In the genomic region with DNA sequence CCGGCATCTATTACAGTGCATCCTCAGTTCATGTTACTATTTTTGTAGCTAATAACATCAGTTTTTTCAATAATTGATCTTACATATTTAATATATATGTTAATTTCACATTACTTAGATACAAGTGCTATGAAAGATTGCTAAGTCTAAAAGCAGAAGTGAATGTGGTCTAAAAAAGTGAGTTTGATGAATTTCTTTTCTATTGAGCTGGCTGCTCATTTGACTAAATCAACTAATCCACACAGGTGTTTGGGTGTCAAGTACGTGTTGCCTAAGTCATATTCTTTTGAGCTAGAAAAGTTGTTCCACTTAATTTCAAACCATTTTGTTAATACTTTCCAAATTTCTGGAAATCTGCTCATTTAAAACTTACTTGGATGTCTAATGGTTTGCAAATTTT, we compare ENCODE assay signal across 18 cellular contexts. TPM values are rescaled to one million over a fixed set of nuclear protein-coding genes. Genes with fewer than 3 reads are reported as not detected.
DNase-seq lines count a peak whose midpoint lies in the region; ATAC-seq, FAIRE-seq and TF ChIP-seq lines count a peak whose summit lies in the region.
"Had no signal": no experiment of that assay in that cellular context is flagged by ENCODE, and none has a peak within 500 bp of the region (broad histone marks: within the 10 kb centered on the region; RNA-seq: fewer than 3 reads in every experiment).

No MANE protein-coding gene starts in this region.

- H3K27me3 ChIP-seq in BLaER1 treated with 17β-estradiol and CSF1 and Interleukin-3, amounts not matched to agents 10 nM and 100 nM = no peaks in the 10 kb centered on the region
- no peaks in the 10 kb centered on the region for H3K27me3 ChIP-seq in spleen (replicated peaks in 1 of 7)
- no peaks in the 10 kb centered on the region for H3K27me3 ChIP-seq in MG63
- H3K27me3 ChIP-seq: BE2C had no signal

- peaks cover 0 to 2% (median 0%) of the 10 kb centered on the region in 3 donors for H3K9me3 Mint-ChIP-seq in IgD-negative memory B cell
- H3K9me3 Mint-ChIP-seq: CD8-positive, alpha-beta memory T cell had no signal

- H3K4me1 ChIP-seq in BLaER1 treated with 17β-estradiol and CSF1 and Interleukin-3, amounts not matched to agents 10 nM and 100 nM = peaks cover 14 to 57% (median 51%) of the 10 kb centered on the region in 10 experiments
- peaks cover 80% of the 10 kb centered on the region for H3K4me1 ChIP-seq in OCI-LY7 (ENCODE audit: insufficient read depth, low read length, poor library complexity, severe bottlenecking)
- peaks cover 4 to 56% (median 33%) of the 10 kb centered on the region in 6 donors for H3K4me1 ChIP-seq in spleen

- DNase-seq in OCI-LY7 (ENCODE audit: low spot score) (peak; percentile 87), spleen (no peak), MG63 (no peak), urothelium cell line (ENCODE audit: low spot score) (no peak)
- DNase-seq: BE2C; CD8-positive, alpha-beta memory T cell; DMS 273 treated with DMSO at 0.1 percent for 48 hours; GM23248; KBM-7; NCI-H1417; NCI-H1930; NCI-H2171 treated with DMSO at 0.1 percent for 48 hours; PC-9; T-helper 1 cell had no signal

- H3K9me3 ChIP-seq in BLaER1 treated with 17β-estradiol and CSF1 and Interleukin-3, amounts not matched to agents 10 nM and 100 nM (replicated peaks in 1 of 11) = peaks cover 0 to 9% (median 5%) of the 10 kb centered on the region in 11 experiments; a peak in 7 of 22 replicates
- H3K9me3 ChIP-seq in OCI-LY7 (ENCODE audit: low read length) (peaks cover 6% of the 10 kb centered on the region; the same call in 1 of the 2 replicates), spleen (no peaks in the 10 kb centered on the region), MG63 (peaks cover 3% of the 10 kb centered on the region)
- H3K9me3 ChIP-seq: BE2C had no signal

- H3K4me3 ChIP-seq in BLaER1 treated with 17β-estradiol and CSF1 and Interleukin-3, amounts not matched to agents 10 nM and 100 nM = no peak overlapping the region
- H3K4me3 ChIP-seq in OCI-LY7 (ENCODE audit: low read depth, low read length, poor library complexity, severe bottlenecking) (peak overlapping the region; percentile 26), spleen (no peak overlapping the region), MG63 (no peak overlapping the region)
- H3K4me3 ChIP-seq: GM23248, PC-9 had no signal

- no peak for FAIRE-seq in urothelium cell line (lab: Jason Lieb, UNC)

- H4K20me1 ChIP-seq in BLaER1 treated with 17β-estradiol and CSF1 and Interleukin-3, amounts not matched to agents 10 nM and 100 nM = no peaks in the 10 kb centered on the region
- no peaks in the 10 kb centered on the region for H4K20me1 ChIP-seq in OCI-LY7 (ENCODE audit: insufficient read depth, low read length)

- no peaks in the 10 kb centered on the region for H3K36me3 ChIP-seq in BLaER1 treated with 17β-estradiol and CSF1 and Interleukin-3, amounts not matched to agents 10 nM and 100 nM
- no peaks in the 10 kb centered on the region for H3K36me3 ChIP-seq in OCI-LY7 (ENCODE audit: insufficient read depth, low read length)
- H3K36me3 ChIP-seq in spleen = no peaks in the 10 kb centered on the region
- no peaks in the 10 kb centered on the region for H3K36me3 ChIP-seq in MG63
- H3K36me3 ChIP-seq: BE2C had no signal

- H3K9ac ChIP-seq in BLaER1 treated with 17β-estradiol and CSF1 and Interleukin-3, amounts not matched to agents 10 nM and 100 nM = no peak overlapping the region
- H3K9ac ChIP-seq: GM23248 had no signal

- no peaks in the 10 kb centered on the region for H3K27me3 Mint-ChIP-seq in IgD-negative memory B cell

- peaks cover 6% of the 10 kb centered on the region for H3K36me3 Mint-ChIP-seq in IgD-negative memory B cell

- H3K79me2 ChIP-seq in OCI-LY7 (ENCODE audit: insufficient read depth, low read depth, low read length) = no peaks in the 10 kb centered on the region

- WGBS in spleen, 5 donors = 28 to 52% (median 43%) methylated on average over 2 of the region's 2 CpGs

- BruUV-seq in OCI-LY7 (replicated peaks; lab: Mats Ljungman, UMichigan) = no TSS peak

- POLR2A ChIA-PET in OCI-LY7 (lab: Charles Lee) = interaction anchor here (0.6 to 7.5 kb wide), 20 partner anchors 8 to 1826 kb away, joined by 3 to 76 read pairs (median 4); partner anchors contain the start of gene EZR

- H3K9me2 ChIP-seq in OCI-LY7 (ENCODE audit: insufficient read depth, low read length) = no peaks in the 10 kb centered on the region; the same call in 1 of the 2 replicates

- no peak for ATAC-seq in GM18502 (IDR thresholded peaks at IDR 0.05; ENCODE audit: poor library complexity, unreplicated experiment)

- peak overlapping the region in 2 of 11 experiments; percentile 5 to 100; a peak in 2 of 22 replicates for H3K27ac ChIP-seq in BLaER1 treated with 17β-estradiol and CSF1 and Interleukin-3, amounts not matched to agents 10 nM and 100 nM
- H3K27ac ChIP-seq in OCI-LY7 (ENCODE audit: low read depth, low read length, poor library complexity, severe bottlenecking) (peak overlapping the region; percentile 96), spleen (peak overlapping the region in 5 of 8 donors; percentile 60 to 97 (median 91))
- H3K27ac ChIP-seq: GM23248, HL-60 had no signal

- peak overlapping the region; percentile 31; the same call in 1 of the 2 replicates for H2AFZ ChIP-seq in OCI-LY7 (ENCODE audit: low read length)
- H2AFZ ChIP-seq: GM23248, PC-9 had no signal

- TF ChIP-seq POLR2A in spleen (IDR thresholded peaks at IDR 0.05) = no peak

- peak overlapping the region in 3 of 4 donors; percentile 56 to 73 (median 68) for H3K4me3 Mint-ChIP-seq in IgD-negative memory B cell
- H3K4me3 Mint-ChIP-seq: CD8-positive, alpha-beta memory T cell had no signal

- intact Hi-C loops in OCI-LY7 (cut with micrococcal nuclease; ENCODE audit: unreplicated experiment) = loop anchor here (2.0 to 5.0 kb wide), 5 partner anchors 57 to 262 kb away; no protein-coding TSS in a partner anchor
- intact Hi-C loops in spleen (cut with DNase I; ENCODE audit: low total_unique reads) = no loop called here

- peak overlapping the region; percentile 96 to 99 (median 98) for H3K27ac Mint-ChIP-seq in IgD-negative memory B cell

- H3K4me1 Mint-ChIP-seq in IgD-negative memory B cell = peaks cover 40 to 48% (median 40%) of the 10 kb centered on the region in 3 donors

- CTCF ChIA-PET in OCI-LY7 (lab: Charles Lee; ENCODE audit: unreplicated experiment) = interaction anchor here (1.3 to 1.5 kb wide), 2 partner anchors 39 to 58 kb away, joined by 4 to 7 read pairs; no protein-coding TSS in a partner anchor

- H3K4me2 ChIP-seq in BLaER1 treated with 17β-estradiol and CSF1 and Interleukin-3, amounts not matched to agents 10 nM and 100 nM = peak overlapping the region in 8 of 11 experiments; percentile 5 to 40 (median 22); a peak in 8 of 22 replicates
- H3K4me2 ChIP-seq in OCI-LY7 (ENCODE audit: low read length) = peak overlapping the region; percentile 71
- H3K4me2 ChIP-seq: PC-9 had no signal

- TF ChIP-seq CTCF in OCI-LY7 (conservative IDR thresholded peaks at IDR 0.05; ENCODE audit: low read length) (no peak), spleen (IDR thresholded peaks at IDR 0.05 in 8 of 11, conservative IDR thresholded peaks at IDR 0.05 in 3 of 11) (no peak)

RNA-seq across cellular contexts. Expression of gene EZR, which starts 46.6 kb away (rescaled TPM):
- polyA plus RNA-seq in IgD-negative memory B cell = 588 TPM
- 268 and 360 TPM in 2 replicates for total RNA-seq in OCI-LY7 (2014; rRNA removed; shearing (Covaris generic))
- total RNA-seq in OCI-LY7 (2022) = 415 and 440 TPM in 2 replicates
- 100 to 1,000 TPM; 101 to 153 (median 121) TPM for total RNA-seq in spleen
- 100 to 1,000 TPM in 2 of 3 donors, 10 to 100 TPM in 1; 78.0 to 121 (median 106) TPM for polyA plus RNA-seq in spleen
- 226 and 236 TPM in 2 replicates for total RNA-seq in MG63 (2014; rRNA removed; shearing (Covaris generic); ENCODE audit: low replicate concordance)
